In genomic region chr10:12594448-12594944, GRCh38 we compare ENCODE assay signal across 13 cellular contexts.
DNase-seq lines count a peak whose midpoint lies in the region; ATAC-seq and TF ChIP-seq lines count a peak whose summit lies in the region.
"Had no signal": no experiment of that assay in that cellular context is flagged by ENCODE, and none has a peak within 500 bp of the region (broad histone marks: within the 10 kb centered on the region; RNA-seq: fewer than 3 reads in every experiment).

No MANE protein-coding gene starts in this region.

- ATAC-seq in stimulated activated naive B cell treated with anti-CD40 and anti-IgM and Interleukin-4, amounts not matched to agents 10 μg/mL and 1 μg/mL and 100 μg/mL, for 72 hours (replicated peaks), result peak; percentile 76 to 79
- ATAC-seq: GM23338 had no signal

- TF ChIP-seq CTCF in GM20000 (IDR thresholded peaks at IDR 0.05; ENCODE audit: extremely low read depth, missing control alignments), result no peak
- no peak for TF ChIP-seq CTCF in CD14-positive monocyte (IDR thresholded peaks at IDR 0.05)

- H3K4me1 ChIP-seq in effector memory CD4-positive, alpha-beta T cell (ENCODE audit: control insufficient read depth, insufficient read depth, low read length, poor library complexity, severe bottlenecking), result peaks cover 20% of the 10 kb centered on the region

- H3K27me3 Mint-ChIP-seq in stimulated activated naive B cell treated with anti-CD40 and anti-IgM and Interleukin-4, amounts not matched to agents 10 μg/mL and 1 μg/mL and 100 μg/mL, for 72 hours, result no peaks in the 10 kb centered on the region
- H3K27me3 Mint-ChIP-seq in CD14-positive monocyte (ENCODE audit: low read depth in 3 of 3), result peaks cover 1 to 7% (median 2%) of the 10 kb centered on the region in 3 donors

- peaks cover 21 to 48% of the 10 kb centered on the region in 2 donors for H3K36me3 Mint-ChIP-seq in stimulated activated naive B cell treated with anti-CD40 and anti-IgM and Interleukin-4, amounts not matched to agents 10 μg/mL and 1 μg/mL and 100 μg/mL, for 72 hours
- no peaks in the 10 kb centered on the region for H3K36me3 Mint-ChIP-seq in CD14-positive monocyte

- peaks cover 7% of the 10 kb centered on the region in 2 donors for H3K9me3 Mint-ChIP-seq in stimulated activated naive B cell treated with anti-CD40 and anti-IgM and Interleukin-4, amounts not matched to agents 10 μg/mL and 1 μg/mL and 100 μg/mL, for 72 hours
- peaks cover 0 to 6% (median 3%) of the 10 kb centered on the region in 7 donors for H3K9me3 Mint-ChIP-seq in CD14-positive monocyte

- peak overlapping the region; percentile 86 for H3K27ac Mint-ChIP-seq in stimulated activated naive B cell treated with anti-CD40 and anti-IgM and Interleukin-4, amounts not matched to agents 10 μg/mL and 1 μg/mL and 100 μg/mL, for 72 hours
- H3K27ac Mint-ChIP-seq in CD14-positive monocyte, result no peak overlapping the region
- H3K27ac Mint-ChIP-seq: GM23338 had no signal

- H3K4me3 ChIP-seq in effector memory CD4-positive, alpha-beta T cell (ENCODE audit: insufficient read depth, low read depth, low read length, poor library complexity, severe bottlenecking), result no peak overlapping the region
- H3K4me3 ChIP-seq: GM23338 had no signal

- H3K4me1 Mint-ChIP-seq in stimulated activated naive B cell treated with anti-CD40 and anti-IgM and Interleukin-4, amounts not matched to agents 10 μg/mL and 1 μg/mL and 100 μg/mL, for 72 hours, result peaks cover 37 to 60% of the 10 kb centered on the region in 2 donors
- H3K4me1 Mint-ChIP-seq in CD14-positive monocyte, result peaks cover 10% of the 10 kb centered on the region

- no peaks in the 10 kb centered on the region for H3K9me3 ChIP-seq in effector memory CD4-positive, alpha-beta T cell (ENCODE audit: control insufficient read depth, low read length)

- intact Hi-C loops in CD14-positive monocyte (cut with micrococcal nuclease), result no loop called here

- no peaks in the 10 kb centered on the region for H3K36me3 ChIP-seq in effector memory CD4-positive, alpha-beta T cell (ENCODE audit: control insufficient read depth, insufficient read depth, low read length)

- peak overlapping the region in 1 of 2 donors; percentile 25 for H3K4me3 Mint-ChIP-seq in stimulated activated naive B cell treated with anti-CD40 and anti-IgM and Interleukin-4, amounts not matched to agents 10 μg/mL and 1 μg/mL and 100 μg/mL, for 72 hours
- peak overlapping the region in 1 of 2 donors; percentile 21 for H3K4me3 Mint-ChIP-seq in CD14-positive monocyte
- H3K4me3 Mint-ChIP-seq: GM23338 had no signal

- DNase-seq in activated CD4-positive, alpha-beta T cell treated with anti-CD3 and anti-CD28 coated beads for 48 hours, result peak; percentile 47
- no peak for DNase-seq in activated CD4-positive, alpha-beta T cell treated with anti-CD3 and anti-CD28 coated beads for 1 hour
- peak; percentile 32 to 51 for DNase-seq in activated CD4-positive, alpha-beta T cell treated with anti-CD3 and anti-CD28 coated beads, Interleukin-2, amount 50 U/mL, for 48 hours
- DNase-seq in effector memory CD4-positive, alpha-beta T cell, result peak; percentile 9 to 29 (median 11)
- DNase-seq in stimulated activated naive B cell treated with anti-CD40 and anti-IgM and Interleukin-4, amounts not matched to agents 10 μg/mL and 1 μg/mL and 100 μg/mL, for 72 hours, result no peak
- DNase-seq in epidermal melanocyte (ENCODE audit: insufficient read length, low spot score) (no peak), GM20000 (ENCODE audit: low spot score) (no peak), CD14-positive monocyte (ENCODE audit: low spot score) (no peak)
- DNase-seq: islet precursor cell, NCI-H510A treated with DMSO at 0.1 percent for 48 hours, nucleus accumbens, SHP77 treated with DMSO at 0.1 percent for 48 hours had no signal

- peak overlapping the region; percentile 39 for H3K27ac ChIP-seq in effector memory CD4-positive, alpha-beta T cell (ENCODE audit: insufficient read depth, low read length, poor library complexity, severe bottlenecking)

- no peaks in the 10 kb centered on the region for H3K27me3 ChIP-seq in effector memory CD4-positive, alpha-beta T cell (replicated peaks; ENCODE audit: control insufficient read depth, insufficient read depth, low read length, poor library complexity, severe bottlenecking)

Comparison
In these comparisons a context has a peak if more than half of its experiments do, and no peak if none do; other contexts are left out.
1. DNase-seq: peak in activated CD4-positive, alpha-beta T cell treated with anti-CD3 and anti-CD28 coated beads for 48 hours (single experiment), activated CD4-positive, alpha-beta T cell treated with anti-CD3 and anti-CD28 coated beads, Interleukin-2, amount 50 U/mL, for 48 hours (2 of 2) and effector memory CD4-positive, alpha-beta T cell (3 of 3); none in activated CD4-positive, alpha-beta T cell treated with anti-CD3 and anti-CD28 coated beads for 1 hour (single experiment), stimulated activated naive B cell treated with anti-CD40 and anti-IgM and Interleukin-4, amounts not matched to agents 10 μg/mL and 1 μg/mL and 100 μg/mL, for 72 hours (single experiment), epidermal melanocyte (single experiment), GM20000 (single experiment) and CD14-positive monocyte (single experiment).